In genomic region chr3:188796122-188796631, GRCh38 we compare ENCODE assay signal across 8 cellular contexts.
DNase-seq lines count a peak whose midpoint lies in the region; ATAC-seq and TF ChIP-seq lines count a peak whose summit lies in the region.

No MANE protein-coding gene starts in this region.

- peak; percentile 96 for DNase-seq in GM04503 (ENCODE audit: low read depth)
- peak; percentile 71 for DNase-seq in adipocyte (ENCODE audit: low read depth)
- DNase-seq in T-helper 9 cell: no peak
- DNase-seq in lower leg skin (ENCODE audit: low spot score in 2 of 2): no peak
- DNase-seq in H9: no peak
- DNase-seq in activated CD4-positive, alpha-beta memory T cell treated with anti-CD3 and anti-CD28 coated beads for 36 hours: no peak

- no peak overlapping the region for H2BK120ac ChIP-seq in H9 (ENCODE audit: low read depth, low read length, poor library complexity, severe bottlenecking)

- H3K9me3 Mint-ChIP-seq in H9: no peaks in the 10 kb centered on the region
- no peaks in the 10 kb centered on the region for H3K9me3 Mint-ChIP-seq in activated CD4-positive, alpha-beta memory T cell treated with anti-CD3 and anti-CD28 coated beads for 36 hours

- POLR2A ChIA-PET in activated CD4-positive, alpha-beta memory T cell treated with anti-CD3 and anti-CD28 coated beads for 36 hours (lab: Charles Lee): interaction anchor here (0.5 kb wide), 1 partner anchor 1274 kb away, joined by 3 read pairs; no protein-coding TSS in a partner anchor

- peak overlapping the region; percentile 25 for H3K4me3 ChIP-seq in adipocyte (ENCODE audit: low read length)
- no peak overlapping the region for H3K4me3 ChIP-seq in mesodermal cell (ENCODE audit: extremely low read depth, insufficient read depth, low read length, poor library complexity, severe bottlenecking)
- no peak overlapping the region for H3K4me3 ChIP-seq in lower leg skin (ENCODE audit: low read depth, poor library complexity, severe bottlenecking)

- TF ChIP-seq POLR2A in lower leg skin (IDR thresholded peaks at IDR 0.05): no peak

- no peak overlapping the region for H3K4ac ChIP-seq in H9 (ENCODE audit: low read depth, low read length)

- H2BK20ac ChIP-seq in H9 (ENCODE audit: low read depth, low read length, poor library complexity, severe bottlenecking): no peak overlapping the region

- H3K9me3 ChIP-seq in adipocyte (ENCODE audit: control insufficient read depth, low read length) (no peaks in the 10 kb centered on the region), mesodermal cell (ENCODE audit: control insufficient read depth, low read length) (peaks cover 5% of the 10 kb centered on the region), H9 (ENCODE audit: control insufficient read depth, low read depth, low read length) (no peaks in the 10 kb centered on the region)

- no peaks in the 10 kb centered on the region for H3K79me2 ChIP-seq in H9 (ENCODE audit: insufficient read depth, low read length)

- H3K36me3 ChIP-seq in adipocyte (ENCODE audit: control insufficient read depth, insufficient read depth, low read length, severe bottlenecking) (peaks cover 4% of the 10 kb centered on the region), mesodermal cell (ENCODE audit: control insufficient read depth, insufficient read depth, low read length) (peaks cover 12% of the 10 kb centered on the region)

- H3T11ph ChIP-seq in H9 (ENCODE audit: low read length): no peak overlapping the region

- peak; percentile 72 for ATAC-seq in HG02981 (IDR thresholded peaks at IDR 0.05; ENCODE audit: unreplicated experiment)

- H3K4me1 Mint-ChIP-seq in H9: peaks cover 11 to 12% of the 10 kb centered on the region in 2 experiments
- H3K4me1 Mint-ChIP-seq in activated CD4-positive, alpha-beta memory T cell treated with anti-CD3 and anti-CD28 coated beads for 36 hours (ENCODE audit: low read depth): peaks cover 9% of the 10 kb centered on the region

- H3K14ac ChIP-seq in H9 (ENCODE audit: insufficient read depth, low read length): no peak overlapping the region

- no peak overlapping the region for H2BK5ac ChIP-seq in H9 (ENCODE audit: insufficient read length, low read length)

- TF ChIP-seq CTCF in lower leg skin (IDR thresholded peaks at IDR 0.05) (no peak), H9 (conservative IDR thresholded peaks at IDR 0.05) (no peak)

- H3K56ac ChIP-seq in H9 (ENCODE audit: insufficient read length, low read depth, low read length): no peak overlapping the region

- no peak overlapping the region for H3K4me2 ChIP-seq in H9 (ENCODE audit: insufficient read depth, insufficient read length, low read length)

- H3K9ac ChIP-seq in adipocyte (ENCODE audit: low read length) (no peak overlapping the region), H9 (ENCODE audit: extremely low read depth, insufficient read length, low read length) (no peak overlapping the region)

- CTCF ChIA-PET in activated CD4-positive, alpha-beta memory T cell treated with anti-CD3 and anti-CD28 coated beads for 36 hours (lab: Charles Lee): interaction anchor here (2.5 kb wide), 1 partner anchor 159 kb away, joined by 8 read pairs; no protein-coding TSS in a partner anchor

- H3K23ac ChIP-seq in H9 (ENCODE audit: insufficient read length, low read depth, low read length): no peak overlapping the region

- H3K27me3 Mint-ChIP-seq in H9 (ENCODE audit: low read depth): no peaks in the 10 kb centered on the region
- H3K27me3 Mint-ChIP-seq in activated CD4-positive, alpha-beta memory T cell treated with anti-CD3 and anti-CD28 coated beads for 36 hours: no peaks in the 10 kb centered on the region

- intact Hi-C loops in lower leg skin (cut with DNase I; ENCODE audit: low total_unique reads): no loop called here
- intact Hi-C loops in activated CD4-positive, alpha-beta memory T cell treated with anti-CD3 and anti-CD28 coated beads for 36 hours (cut with micrococcal nuclease): no loop called here

- H2AK5ac ChIP-seq in H9 (ENCODE audit: insufficient read length, low read length): no peak overlapping the region

- H3K18ac ChIP-seq in H9 (ENCODE audit: insufficient read length, low read depth, low read length): no peak overlapping the region

- no peaks in the 10 kb centered on the region for H3K36me3 Mint-ChIP-seq in H9 (ENCODE audit: insufficient read depth in 1 of 3, low read depth in 3 of 3)
- H3K36me3 Mint-ChIP-seq in activated CD4-positive, alpha-beta memory T cell treated with anti-CD3 and anti-CD28 coated beads for 36 hours: peaks cover 2% of the 10 kb centered on the region

- H3K23me2 ChIP-seq in H9 (ENCODE audit: insufficient read length, low read depth, low read length, poor library complexity, severe bottlenecking): no peaks in the 10 kb centered on the region

- no peak overlapping the region for H2BK15ac ChIP-seq in H9 (ENCODE audit: low read depth, low read length)

- 87 to 97% methylated on average over 3 of the region's 3 CpGs for WGBS in mesodermal cell (ENCODE audit: insufficient coverage in 2 of 2), 2 experiments
- 83 to 86% methylated on average over 3 of the region's 3 CpGs for WGBS in lower leg skin, 2 donors
- no CpG with 5 or more reads among the region's 3 CpGs for WGBS in H9 (ENCODE audit: extremely low coverage, insufficient read length, low lambda C conversion rate)

- H3K79me1 ChIP-seq in H9 (ENCODE audit: insufficient read depth, low read depth, low read length, poor library complexity, severe bottlenecking): no peaks in the 10 kb centered on the region

- H3K27ac ChIP-seq in mesodermal cell (ENCODE audit: low read depth, low read length, severe bottlenecking) (peak overlapping the region; percentile 70), H9 (ENCODE audit: insufficient read length, low read depth, low read length) (no peak overlapping the region)

- no peak overlapping the region for H3K27ac Mint-ChIP-seq in H9
- H3K27ac Mint-ChIP-seq in activated CD4-positive, alpha-beta memory T cell treated with anti-CD3 and anti-CD28 coated beads for 36 hours: no peak overlapping the region

- no peak overlapping the region for H4K8ac ChIP-seq in H9 (replicated peaks; ENCODE audit: insufficient read length, low read depth, low read length)

- no peak overlapping the region for H4K5ac ChIP-seq in H9 (ENCODE audit: insufficient read length, low read depth, low read length)

- no peaks in the 10 kb centered on the region for H4K20me1 ChIP-seq in H9 (ENCODE audit: control insufficient read depth, insufficient read depth, insufficient read length)

- H2BK12ac ChIP-seq in H9 (ENCODE audit: insufficient read length, low read depth, low read length): no peak overlapping the region

- no peak overlapping the region for H4K91ac ChIP-seq in H9 (ENCODE audit: insufficient read length, low read depth, low read length)

- H3K4me1 ChIP-seq in adipocyte (ENCODE audit: control insufficient read depth, insufficient read depth, low read length): peaks cover 33% of the 10 kb centered on the region
- H3K4me1 ChIP-seq in mesodermal cell (ENCODE audit: control insufficient read depth, insufficient read depth, low read length, poor library complexity, severe bottlenecking): peaks cover 18% of the 10 kb centered on the region
- no peaks in the 10 kb centered on the region; the same call in 1 of the 2 replicates for H3K4me1 ChIP-seq in H9 (ENCODE audit: insufficient read depth, low read length)

- no peak overlapping the region for H2AFZ ChIP-seq in H9 (ENCODE audit: low read length)

- H3K27me3 ChIP-seq in adipocyte (replicated peaks; ENCODE audit: control insufficient read depth, insufficient read depth, low read length): no peaks in the 10 kb centered on the region
- no peaks in the 10 kb centered on the region for H3K27me3 ChIP-seq in H9 (ENCODE audit: insufficient read depth, low read length)

- no peak overlapping the region for H3K4me3 Mint-ChIP-seq in H9
- H3K4me3 Mint-ChIP-seq in activated CD4-positive, alpha-beta memory T cell treated with anti-CD3 and anti-CD28 coated beads for 36 hours: no peak overlapping the region

Comparison
In these comparisons a context has a peak if more than half of its experiments do, and no peak if none do; other contexts are left out.
1. DNase-seq: peak in GM04503 (single experiment) and adipocyte (single experiment); none in T-helper 9 cell (single experiment), lower leg skin (0 of 2), H9 (single experiment) and activated CD4-positive, alpha-beta memory T cell treated with anti-CD3 and anti-CD28 coated beads for 36 hours (single experiment).